Comparison of ENCODE assay signal across 13 cellular contexts in the genomic region with DNA sequence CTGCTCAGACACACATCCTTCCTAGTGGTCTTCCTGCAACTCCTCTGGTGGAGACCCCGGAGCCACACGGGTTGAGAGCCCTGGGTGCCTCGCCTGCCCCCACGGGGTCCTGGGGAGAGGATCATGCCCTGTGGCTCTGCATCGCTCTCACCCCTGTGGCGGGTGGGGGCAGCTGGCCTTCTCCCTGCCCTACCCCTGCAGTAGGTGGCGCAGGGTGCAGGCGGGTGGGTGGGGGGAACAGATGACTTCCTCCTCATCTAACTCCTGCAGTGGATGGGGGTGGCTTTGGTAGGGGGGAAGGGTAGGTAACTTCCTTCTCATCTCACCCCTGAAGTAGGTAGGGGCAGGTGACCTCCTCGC. TPM values are rescaled to one million over a fixed set of nuclear protein-coding genes. Genes with fewer than 3 reads are reported as not detected.
DNase-seq lines count a peak whose midpoint lies in the region; ATAC-seq and TF ChIP-seq lines count a peak whose summit lies in the region.
"Had no signal": no experiment of that assay in that cellular context is flagged by ENCODE, and none has a peak within 500 bp of the region (broad histone marks: within the 10 kb centered on the region; RNA-seq: fewer than 3 reads in every experiment).

No MANE protein-coding gene starts in this region.

- ATAC-seq in activated naive CD8-positive, alpha-beta T cell treated with anti-CD3 and anti-CD28 coated beads, Interleukin-2, amount 50 U/mL, for 24 hours: no peak
- peak in 1 of 2 donors; percentile 55 for ATAC-seq in upper lobe of left lung (ENCODE audit: low FRiP score in 2 of 2)
- ATAC-seq in GM21576 (IDR thresholded peaks at IDR 0.05; ENCODE audit: unreplicated experiment): no peak
- ATAC-seq in body of pancreas: no peak

- peaks cover 11 to 36% (median 22%) of the 10 kb centered on the region in 4 donors for H3K4me1 ChIP-seq in upper lobe of left lung
- H3K4me1 ChIP-seq in body of pancreas: peaks cover 25% of the 10 kb centered on the region

- TF ChIP-seq POLR2A in upper lobe of left lung (IDR thresholded peaks at IDR 0.05): no peak
- TF ChIP-seq POLR2A in body of pancreas (IDR thresholded peaks at IDR 0.05): no peak

- no peaks in the 10 kb centered on the region for H3K27me3 Mint-ChIP-seq in activated naive CD8-positive, alpha-beta T cell treated with anti-CD3 and anti-CD28 coated beads for 36 hours
- H3K27me3 Mint-ChIP-seq in activated naive CD8-positive, alpha-beta T cell treated with anti-CD3 and anti-CD28 coated beads, Interleukin-2, amount 50 U/mL, for 24 hours: no peaks in the 10 kb centered on the region
- no peaks in the 10 kb centered on the region for H3K27me3 Mint-ChIP-seq in MCF 10A (ENCODE audit: insufficient read depth, unreplicated experiment)
- no peaks in the 10 kb centered on the region for H3K27me3 Mint-ChIP-seq in nephron (ENCODE audit: low read depth)
- H3K27me3 Mint-ChIP-seq: IgD-negative memory B cell had no signal

- DNase-seq in activated naive CD8-positive, alpha-beta T cell treated with anti-CD3 and anti-CD28 coated beads for 36 hours: no peak
- DNase-seq in activated naive CD8-positive, alpha-beta T cell treated with anti-CD3 and anti-CD28 coated beads, Interleukin-2, amount 50 U/mL, for 24 hours: no peak
- DNase-seq in MCF 10A (ENCODE audit: unreplicated experiment): no peak
- DNase-seq in upper lobe of left lung: no peak
- DNase-seq in hippocampal formation (lab: John Stamatoyannopoulos, UW): no peak
- DNase-seq in body of pancreas: no peak
- DNase-seq: activated CD4-positive, alpha-beta T cell treated with anti-CD3 and anti-CD28 coated beads, Interleukin-2, amount 50 U/mL, for 1 hour; activated gamma-delta T cell treated with Interleukin-2 at 50 U/mL for 16 hours; SW 1271; thyroid gland had no signal

- peak overlapping the region; percentile 36 to 83 (median 77) for H3K27ac ChIP-seq in upper lobe of left lung
- peak overlapping the region in 2 of 4 donors; percentile 60 to 71 for H3K27ac ChIP-seq in body of pancreas

- no peak overlapping the region for H3K4me3 ChIP-seq in upper lobe of left lung
- H3K4me3 ChIP-seq in body of pancreas: no peak overlapping the region
- H3K4me3 ChIP-seq: thyroid gland had no signal

- CTCF ChIA-PET in MCF 10A (lab: Yijun Ruan, JAX): no interaction called here

- H3K27me3 ChIP-seq in upper lobe of left lung (no peaks in the 10 kb centered on the region), body of pancreas (no peaks in the 10 kb centered on the region)
- H3K27me3 ChIP-seq: thyroid gland had no signal

- intact Hi-C loops in MCF 10A (cut with micrococcal nuclease): loop anchor here (5.0 kb wide), 2 partner anchors 37 to 228 kb away; a partner anchor contains a TSS
- intact Hi-C loops in body of pancreas (cut with DNase I): no loop called here

- H3K27ac Mint-ChIP-seq in activated naive CD8-positive, alpha-beta T cell treated with anti-CD3 and anti-CD28 coated beads for 36 hours: peak overlapping the region; percentile 73
- H3K27ac Mint-ChIP-seq in activated naive CD8-positive, alpha-beta T cell treated with anti-CD3 and anti-CD28 coated beads, Interleukin-2, amount 50 U/mL, for 24 hours: no peak overlapping the region
- H3K27ac Mint-ChIP-seq in MCF 10A (ENCODE audit: low read depth, unreplicated experiment) (peak overlapping the region; percentile 95), nephron (peak overlapping the region in 2 of 3 experiments; percentile 79 to 92)

- WGBS in upper lobe of left lung, 2 donors: 99 to 100% methylated on average over 1 to 9 of the region's 9 CpGs
- 94 to 98% methylated on average over 5 to 9 of the region's 9 CpGs for WGBS in body of pancreas, 2 donors

- H3K9me3 ChIP-seq in upper lobe of left lung (no peaks in the 10 kb centered on the region), body of pancreas (no peaks in the 10 kb centered on the region)
- H3K9me3 ChIP-seq: thyroid gland had no signal

- TF ChIP-seq EP300 in upper lobe of left lung (IDR thresholded peaks at IDR 0.05): no peak

- H3K36me3 ChIP-seq in upper lobe of left lung (no peaks in the 10 kb centered on the region), body of pancreas (replicated peaks in 1 of 2; ENCODE audit: insufficient read depth in 1 of 2, low read depth in 2 of 2) (no peaks in the 10 kb centered on the region)
- H3K36me3 ChIP-seq: thyroid gland had no signal

- H3K36me3 Mint-ChIP-seq in activated naive CD8-positive, alpha-beta T cell treated with anti-CD3 and anti-CD28 coated beads for 36 hours: peaks cover 6% of the 10 kb centered on the region
- H3K36me3 Mint-ChIP-seq in activated naive CD8-positive, alpha-beta T cell treated with anti-CD3 and anti-CD28 coated beads, Interleukin-2, amount 50 U/mL, for 24 hours (ENCODE audit: low read depth): no peaks in the 10 kb centered on the region
- no peaks in the 10 kb centered on the region for H3K36me3 Mint-ChIP-seq in MCF 10A (ENCODE audit: insufficient read depth, unreplicated experiment)
- H3K36me3 Mint-ChIP-seq in nephron (ENCODE audit: low read depth): no peaks in the 10 kb centered on the region

- no TSS peak for BruUV-seq in MCF 10A (replicated peaks; lab: Mats Ljungman, UMichigan)

- TF ChIP-seq CTCF in MCF 10A (IDR thresholded peaks at IDR 0.05; ENCODE audit: unreplicated experiment) (no peak), nephron (IDR thresholded peaks at IDR 0.05; ENCODE audit: unreplicated experiment in 3 of 3) (no peak), upper lobe of left lung (IDR thresholded peaks at IDR 0.05) (no peak), body of pancreas (IDR thresholded peaks at IDR 0.05) (no peak)

- peaks cover 63% of the 10 kb centered on the region for H3K4me1 Mint-ChIP-seq in activated naive CD8-positive, alpha-beta T cell treated with anti-CD3 and anti-CD28 coated beads for 36 hours
- peaks cover 66% of the 10 kb centered on the region for H3K4me1 Mint-ChIP-seq in activated naive CD8-positive, alpha-beta T cell treated with anti-CD3 and anti-CD28 coated beads, Interleukin-2, amount 50 U/mL, for 24 hours
- H3K4me1 Mint-ChIP-seq in MCF 10A (ENCODE audit: insufficient read depth, unreplicated experiment) (peaks cover 42% of the 10 kb centered on the region), nephron (peaks cover 77% of the 10 kb centered on the region)

- POLR2A ChIA-PET in MCF 10A (lab: Yijun Ruan, JAX): interaction anchor here (1.2 to 2.1 kb wide), 3 partner anchors 36 to 296 kb away, joined by 3 to 24 read pairs (median 11); a partner anchor contains a TSS

- no peak overlapping the region for H3K4me3 Mint-ChIP-seq in activated naive CD8-positive, alpha-beta T cell treated with anti-CD3 and anti-CD28 coated beads for 36 hours
- no peak overlapping the region for H3K4me3 Mint-ChIP-seq in activated naive CD8-positive, alpha-beta T cell treated with anti-CD3 and anti-CD28 coated beads, Interleukin-2, amount 50 U/mL, for 24 hours
- H3K4me3 Mint-ChIP-seq in MCF 10A (ENCODE audit: unreplicated experiment) (no peak overlapping the region), nephron (no peak overlapping the region)

- H3K9me3 Mint-ChIP-seq in activated naive CD8-positive, alpha-beta T cell treated with anti-CD3 and anti-CD28 coated beads for 36 hours: no peaks in the 10 kb centered on the region
- no peaks in the 10 kb centered on the region for H3K9me3 Mint-ChIP-seq in activated naive CD8-positive, alpha-beta T cell treated with anti-CD3 and anti-CD28 coated beads, Interleukin-2, amount 50 U/mL, for 24 hours
- no peaks in the 10 kb centered on the region for H3K9me3 Mint-ChIP-seq in MCF 10A (ENCODE audit: unreplicated experiment)
- no peaks in the 10 kb centered on the region for H3K9me3 Mint-ChIP-seq in nephron
- H3K9me3 Mint-ChIP-seq: IgD-negative memory B cell had no signal

RNA-seq across cellular contexts. Expression of a gene that starts 38.6 kb away (rescaled TPM):
- total RNA-seq in activated naive CD8-positive, alpha-beta T cell treated with anti-CD3 and anti-CD28 coated beads for 36 hours: 10 to 100 TPM; 11.2 to 11.4 TPM
- total RNA-seq in MCF 10A (2022) (9.7 and 11.7 TPM in 2 replicates), upper lobe of left lung (10 to 100 TPM in 5 of 6 donors, 1 to 10 TPM in 1; 9.1 to 16.5 (median 14.3) TPM), body of pancreas (10 to 100 TPM in 1 of 2 donors, 1 to 10 TPM in 1; 8.3 to 11.2 TPM)

RNA-seq across cellular contexts. Expression of a gene that starts 40.2 kb away (rescaled TPM):
- 10 to 100 TPM; 20.2 to 23.2 TPM for total RNA-seq in activated naive CD8-positive, alpha-beta T cell treated with anti-CD3 and anti-CD28 coated beads for 36 hours
- total RNA-seq in MCF 10A (2022) (19.8 and 20.6 TPM in 2 replicates), upper lobe of left lung (10 to 100 TPM; 12.2 to 36.8 (median 26.5) TPM), body of pancreas (10 to 100 TPM in 1 of 2 donors, 1 to 10 TPM in 1; 8.9 to 26.5 TPM)
